Comparison of ENCODE assay signal across 1 cellular context in the genomic region with DNA sequence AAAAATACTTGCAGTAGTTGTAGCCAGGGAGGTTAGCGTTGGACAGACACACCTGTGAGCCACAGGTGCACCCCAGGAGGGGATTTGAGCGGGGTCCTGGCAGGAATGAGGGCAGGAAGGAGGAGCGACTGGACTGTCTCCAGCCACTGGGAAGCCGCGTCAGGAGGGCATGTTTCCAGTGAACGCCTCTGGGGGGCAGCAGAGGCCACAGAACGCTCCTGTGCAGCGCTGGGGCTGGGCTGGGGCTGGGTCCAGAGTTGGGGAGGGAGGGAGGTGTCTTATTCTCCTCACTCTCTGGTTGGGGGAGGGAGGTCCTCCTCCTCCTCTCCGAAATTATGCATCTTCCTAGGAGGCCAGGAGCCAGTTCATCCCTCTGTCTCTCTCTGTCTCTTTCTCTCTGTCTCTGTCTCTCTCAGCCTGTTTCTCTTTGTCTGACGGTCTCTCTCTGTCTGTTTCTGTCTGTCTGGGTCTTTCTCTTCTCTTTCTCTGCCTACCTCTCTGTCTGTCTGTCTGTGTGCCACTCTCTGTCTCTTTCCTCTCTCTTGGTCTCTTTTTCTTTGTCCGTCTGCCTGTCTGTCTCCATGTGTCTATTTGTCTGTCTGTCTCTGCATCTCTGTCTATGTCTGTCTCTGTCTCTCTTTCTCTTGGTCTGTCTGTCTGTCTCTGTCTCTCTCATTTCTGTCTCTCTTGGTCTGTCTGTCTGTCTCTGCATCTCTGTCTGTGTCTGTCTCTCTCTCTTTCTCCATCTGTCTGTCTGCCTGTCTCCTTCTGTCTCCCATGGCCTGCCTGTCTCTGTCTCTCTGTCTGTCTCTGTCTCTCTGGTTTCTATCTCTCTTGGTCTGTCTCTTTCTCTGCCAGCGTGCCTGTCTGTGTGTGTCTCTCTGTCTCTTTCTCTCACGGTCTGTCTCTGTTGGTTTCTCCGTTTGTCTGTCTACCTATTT.
TF ChIP-seq lines count a peak whose summit lies in the region.

No MANE protein-coding gene starts in this region.

TF ChIP-seq in WTC11, 78 proteins besides CTCF, POLR2A, EP300 and RAD21:
- TF ChIP-seq NFATC4 (CRISPR knock-in tag; IDR thresholded peaks at IDR 0.05) = no peak
- no peak for TF ChIP-seq RELA (CRISPR knock-in tag; IDR thresholded peaks at IDR 0.05; ENCODE audit: borderline replicate concordance)
- TF ChIP-seq TEAD1 (CRISPR knock-in tag; IDR thresholded peaks at IDR 0.05) = peak; percentile 21; the same call in 1 of the 2 replicates
- TF ChIP-seq FOXP4 (CRISPR knock-in tag; IDR thresholded peaks at IDR 0.05) = no peak
- TF ChIP-seq ZBTB21 (CRISPR knock-in tag; IDR thresholded peaks at IDR 0.05; ENCODE audit: borderline replicate concordance) = no peak
